26 cellular contexts compared by ENCODE assay signal in the genomic region with DNA sequence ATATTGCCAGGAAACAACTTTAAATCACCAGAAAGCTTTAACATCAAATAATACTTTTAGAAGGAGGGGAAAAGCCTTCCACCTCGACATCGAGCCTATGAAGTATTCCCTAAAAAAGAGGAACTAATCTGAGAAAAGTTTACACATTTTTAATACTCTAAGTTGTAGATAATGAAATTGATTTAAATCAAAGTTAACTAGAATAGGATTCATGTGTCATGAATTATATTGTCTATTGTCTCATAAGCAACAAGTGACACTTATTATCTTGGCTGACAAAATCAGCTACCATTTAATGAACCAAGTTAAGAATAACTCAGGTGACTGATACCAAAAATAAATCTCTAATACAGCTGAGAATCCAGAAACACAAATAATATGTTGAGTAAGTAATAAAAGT.
"Had no signal": no experiment of that assay in that cellular context is flagged by ENCODE, and none has a peak within 500 bp of the region (broad histone marks: within the 10 kb centered on the region; RNA-seq: fewer than 3 reads in every experiment).

No MANE protein-coding gene starts in this region.

- H3K4me3 ChIP-seq: stomach, suprapubic skin, testis, thoracic aorta, thyroid gland, tibial artery, tibial nerve, transverse colon, upper lobe of left lung, upper lobe of right lung, uterus, vagina had no signal

- H3K36me3 ChIP-seq: suprapubic skin, thoracic aorta, thyroid gland, tibial artery, tibial nerve, transverse colon, uterus, vagina had no signal

- H3K27ac ChIP-seq: stomach, suprapubic skin, testis, thoracic aorta, thyroid gland, tibial artery, tibial nerve, transverse colon, upper lobe of left lung, upper lobe of right lung, uterus, vagina had no signal

- DNase-seq: stimulated activated CD4-positive, alpha-beta T cell treated with anti-CD3 and anti-CD28 coated beads, Interleukin-2, amount 100 ng/mL, for 48 hours; stimulated activated CD4-positive, alpha-beta T cell treated with anti-CD3 and anti-CD28 coated beads, Interleukin-4, amount 100 ng/mL, for 1 hour; stimulated activated CD4-positive, alpha-beta T cell treated with anti-CD3 and anti-CD28 coated beads, Interleukin-4, amount 100 ng/mL, for 24 hours; stimulated activated CD4-positive, alpha-beta T cell treated with anti-CD3 and anti-CD28 coated beads, Interleukin-4, amount 100 ng/mL, for 4 hours; stimulated activated CD8-positive, alpha-beta memory T cell treated with anti-CD3 and anti-CD28 coated beads, Interleukin-4, amount 100 ng/mL, for 48 hours; stimulated activated naive B cell treated with anti-CD40 and anti-IgM and Interleukin-4, amounts not matched to agents 10 μg/mL and 1 μg/mL and 100 μg/mL, for 72 hours; stimulated activated naive CD4-positive, alpha-beta T cell; stimulated activated naive CD4-positive, alpha-beta T cell treated with Interleukin-2 at 50 U/mL for 16 hours; stimulated activated naive CD8-positive, alpha-beta T cell treated with anti-CD3 and anti-CD28 coated beads, Interleukin-15, amount 100 ng/mL, for 72 hours; stimulated activated naive CD8-positive, alpha-beta T cell treated with anti-CD3 and anti-CD28 coated beads, Interleukin-15, Interleukin-2, amounts not matched to agents 100 U/mL and 50 U/mL, for 24 hours; stomach; substantia nigra; testis; thyroid gland; tibial artery; transverse colon; upper lobe of left lung; upper lobe of right lung; uterus had no signal

- ATAC-seq: stimulated activated effector memory CD8-positive, alpha-beta T cell treated with anti-CD3 and anti-CD28 coated beads, Interleukin-12 subunit alpha, Interleukin-12 subunit beta, amount 100 ng/mL, for 72 hours; stimulated activated memory B cell treated with anti-CD40 and anti-IgM and Interleukin-4, amounts not matched to agents 10 μg/mL and 1 μg/mL and 100 μg/mL, for 72 hours; stimulated activated naive B cell treated with anti-CD40 and anti-IgM and Interleukin-4, amounts not matched to agents 10 μg/mL and 1 μg/mL and 100 μg/mL, for 72 hours; stimulated activated naive CD8-positive, alpha-beta T cell treated with anti-CD3 and anti-CD28 coated beads, Interleukin-15, amount 100 ng/mL, for 72 hours; stimulated activated naive CD8-positive, alpha-beta T cell treated with anti-CD3 and anti-CD28 coated beads, Interleukin-15, Interleukin-2, amounts not matched to agents 100 U/mL and 50 U/mL, for 24 hours; upper lobe of right lung had no signal

- FAIRE-seq: urothelium cell line had no signal

- H3K27me3 ChIP-seq: stomach, suprapubic skin, testis, thyroid gland, tibial artery, tibial nerve, transverse colon, upper lobe of left lung, upper lobe of right lung, uterus, vagina had no signal

- H3K9me3 ChIP-seq: stomach, suprapubic skin, testis, thoracic aorta, thyroid gland, tibial artery, tibial nerve, transverse colon, upper lobe of left lung, upper lobe of right lung, uterus, vagina had no signal

- H3K4me1 ChIP-seq: upper lobe of left lung, upper lobe of right lung, uterus had no signal
